ENCODE assay signal across 8 cellular contexts in genomic region chrX:101759000-101759399, GRCh38.
DNase-seq lines count a peak whose midpoint lies in the region; ATAC-seq, FAIRE-seq and TF ChIP-seq lines count a peak whose summit lies in the region.

No MANE protein-coding gene starts in this region.

- peak; percentile 50 for ATAC-seq in activated T-helper 17 cell treated with anti-CD3 and anti-CD28 coated beads, Interleukin-2, amount 50 U/mL, for 72 hours (replicated peaks)
- ATAC-seq in HG03108 (IDR thresholded peaks at IDR 0.05; ENCODE audit: unreplicated experiment): no peak

- 0 to 20% (median 3%) methylated on average over 1 of the region's 1 CpG for WGBS in small intestine, 3 donors

- intact Hi-C loops in left ventricle myocardium inferior (cut with micrococcal nuclease): no loop called here

- H3K27me3 ChIP-seq in left ventricle myocardium inferior (ENCODE audit: low read depth) (no peaks in the 10 kb centered on the region), small intestine (ENCODE audit: control insufficient read depth in 2 of 2, insufficient read depth in 2 of 2, low read length in 2 of 2) (no peaks in the 10 kb centered on the region)

- FAIRE-seq in small intestine (lab: Jason Lieb, UNC): no peak

- H3K9me3 Mint-ChIP-seq in activated T-helper 17 cell treated with anti-CD3 and anti-CD28 coated beads, Interleukin-2, amount 50 U/mL, for 72 hours: no peaks in the 10 kb centered on the region

- no peaks in the 10 kb centered on the region for H3K36me3 Mint-ChIP-seq in activated T-helper 17 cell treated with anti-CD3 and anti-CD28 coated beads, Interleukin-2, amount 50 U/mL, for 72 hours (ENCODE audit: low read depth)

- peak; percentile 58 for TF ChIP-seq CTCF in left ventricle myocardium inferior (IDR thresholded peaks at IDR 0.05; ENCODE audit: borderline replicate concordance)

- H3K4me3 ChIP-seq in left ventricle myocardium inferior: no peak overlapping the region
- H3K4me3 ChIP-seq in small intestine (ENCODE audit: low read depth in 1 of 2, low read length in 2 of 2): no peak overlapping the region

- H3K36me3 ChIP-seq in left ventricle myocardium inferior (no peaks in the 10 kb centered on the region), small intestine (ENCODE audit: control insufficient read depth in 2 of 2, insufficient read depth in 2 of 2, low read length in 2 of 2) (no peaks in the 10 kb centered on the region)

- no peaks in the 10 kb centered on the region for H3K4me1 Mint-ChIP-seq in activated T-helper 17 cell treated with anti-CD3 and anti-CD28 coated beads, Interleukin-2, amount 50 U/mL, for 72 hours

- H3K27ac Mint-ChIP-seq in activated T-helper 17 cell treated with anti-CD3 and anti-CD28 coated beads, Interleukin-2, amount 50 U/mL, for 72 hours: no peak overlapping the region

- H3K4me1 ChIP-seq in left ventricle myocardium inferior (no peaks in the 10 kb centered on the region), small intestine (ENCODE audit: control insufficient read depth in 2 of 2, insufficient read depth in 1 of 2, low read depth in 1 of 2, low read length in 1 of 2) (no peaks in the 10 kb centered on the region)

- peak; percentile 17 for DNase-seq in NCI-H2196 (lab: John Stamatoyannopoulos, UW; ENCODE audit: unreplicated experiment)
- DNase-seq in NCI-H2196 treated with DMSO at 0.1 percent for 48 hours (lab: John Stamatoyannopoulos, UW; ENCODE audit: unreplicated experiment): no peak
- peak; percentile 13 for DNase-seq in H4 (ENCODE audit: low spot score)
- peak; percentile 31 for DNase-seq in NCI-H1105 treated with DMSO at 0.1 percent for 48 hours (lab: John Stamatoyannopoulos, UW)
- DNase-seq in left ventricle myocardium inferior: peak; percentile 9
- DNase-seq in small intestine: peak; percentile 16

- peaks cover 6% of the 10 kb centered on the region for H3K27me3 Mint-ChIP-seq in activated T-helper 17 cell treated with anti-CD3 and anti-CD28 coated beads, Interleukin-2, amount 50 U/mL, for 72 hours

- H3K27ac ChIP-seq in left ventricle myocardium inferior (replicated peaks) (no peak overlapping the region), small intestine (ENCODE audit: low read depth in 1 of 2, low read length in 1 of 2) (no peak overlapping the region)

- no peaks in the 10 kb centered on the region for H3K9me3 ChIP-seq in left ventricle myocardium inferior (replicated peaks)
- H3K9me3 ChIP-seq in small intestine (ENCODE audit: control insufficient read depth, low read depth): no peaks in the 10 kb centered on the region

- no peak overlapping the region for H3K4me3 Mint-ChIP-seq in activated T-helper 17 cell treated with anti-CD3 and anti-CD28 coated beads, Interleukin-2, amount 50 U/mL, for 72 hours
